In genomic region chr17:21002309-21003006, GRCh38 we compare ENCODE assay signal across 17 cellular contexts. TPM values are rescaled to one million over a fixed set of nuclear protein-coding genes. Genes with fewer than 3 reads are reported as not detected.
DNase-seq lines count a peak whose midpoint lies in the region; ATAC-seq and TF ChIP-seq lines count a peak whose summit lies in the region.
"Had no signal": no experiment of that assay in that cellular context is flagged by ENCODE, and none has a peak within 500 bp of the region (broad histone marks: within the 10 kb centered on the region; RNA-seq: fewer than 3 reads in every experiment).

No MANE protein-coding gene starts in this region.

- H3K9me3 ChIP-seq in transverse colon (no peaks in the 10 kb centered on the region), mesenchymal stem cell (ENCODE audit: control insufficient read depth, low read length) (no peaks in the 10 kb centered on the region), PC-9 (ENCODE audit: insufficient read depth, low read depth) (no peaks in the 10 kb centered on the region)
- H3K9me3 ChIP-seq: Caco-2, sigmoid colon had no signal

- WGBS in transverse colon (ENCODE audit: low coverage in 1 of 2), 2 donors, result 88 to 90% methylated on average over 11 to 26 of the region's 26 CpGs
- 92% methylated on average over 19 of the region's 26 CpGs for WGBS in mesenchymal stem cell

- H2AFZ ChIP-seq in mesenchymal stem cell (ENCODE audit: low read depth, low read length) (no peak overlapping the region), PC-9 (no peak overlapping the region)

- no peaks in the 10 kb centered on the region for H3K79me2 ChIP-seq in PC-9 (ENCODE audit: low read depth)

- intact Hi-C loops in natural killer cell (cut with micrococcal nuclease), result no loop called here
- intact Hi-C loops in transverse colon (cut with DNase I; ENCODE audit: low total_unique reads), result no loop called here
- intact Hi-C loops in PC-9 (cut with micrococcal nuclease; ENCODE audit: unreplicated experiment), result no loop called here

- peaks cover 26% of the 10 kb centered on the region for H3K79me1 ChIP-seq in mesenchymal stem cell (replicated peaks; ENCODE audit: low read length, poor library complexity, severe bottlenecking)

- ATAC-seq in natural killer cell treated with Interleukin-12 subunit alpha and Interleukin-12 subunit beta and Interleukin-15 and Interleukin-18, amount 100 ng/mL, for 72 hours, result no peak
- ATAC-seq in natural killer cell, result no peak

- H3K27ac Mint-ChIP-seq in natural killer cell treated with Interleukin-12 subunit alpha and Interleukin-12 subunit beta and Interleukin-15 and Interleukin-18, amount 100 ng/mL, for 72 hours, result peak overlapping the region in 1 of 2 donors; percentile 79
- H3K27ac Mint-ChIP-seq in natural killer cell, result peak overlapping the region in 1 of 2 donors; percentile 74
- peak overlapping the region; percentile 98 for H3K27ac Mint-ChIP-seq in nephron progenitor cell

- peaks cover 40% of the 10 kb centered on the region; the same call in 1 of the 2 replicates for H3F3A ChIP-seq in PC-9 (ENCODE audit: insufficient read depth, low read depth)

- no peak overlapping the region for H4K8ac ChIP-seq in mesenchymal stem cell (ENCODE audit: low read length)

- no peak overlapping the region for H2BK5ac ChIP-seq in mesenchymal stem cell (ENCODE audit: low read depth, low read length, poor library complexity, severe bottlenecking)

- H2BK12ac ChIP-seq in mesenchymal stem cell (ENCODE audit: low read length in 2 of 2), result no peak overlapping the region

- H2AK5ac ChIP-seq in mesenchymal stem cell (ENCODE audit: low read length, severe bottlenecking), result no peak overlapping the region

- TF ChIP-seq EP300 in transverse colon (IDR thresholded peaks at IDR 0.05; ENCODE audit: low read depth), result no peak

- in situ Hi-C loops in transverse colon (cut with MboI; ENCODE audit: low pct_ligation_motif_present in 1 of 4, low pct_unique_long_range_greater_than_20kb in 1 of 4, low sequenced_read_pairs in 3 of 4), result no loop called here

- H3K36me3 ChIP-seq in transverse colon, result peaks cover 0 to 53% (median 20%) of the 10 kb centered on the region in 4 donors
- peaks cover 88 to 91% of the 10 kb centered on the region in 2 experiments for H3K36me3 ChIP-seq in mesenchymal stem cell (ENCODE audit: control insufficient read depth in 1 of 2, insufficient read depth in 2 of 2, low read depth in 1 of 2, low read length in 2 of 2)
- H3K36me3 ChIP-seq in PC-9 (ENCODE audit: low read depth), result peaks cover 18% of the 10 kb centered on the region

- H4K20me1 ChIP-seq in PC-9 (ENCODE audit: insufficient read depth), result peaks cover 69% of the 10 kb centered on the region

- peaks cover 5 to 13% of the 10 kb centered on the region in 2 donors for H3K4me1 Mint-ChIP-seq in natural killer cell treated with Interleukin-12 subunit alpha and Interleukin-12 subunit beta and Interleukin-15 and Interleukin-18, amount 100 ng/mL, for 72 hours (ENCODE audit: low read depth in 2 of 2)
- H3K4me1 Mint-ChIP-seq in natural killer cell (peaks cover 6 to 12% of the 10 kb centered on the region in 2 donors), nephron progenitor cell (peaks cover 28% of the 10 kb centered on the region)

- no peak for TF ChIP-seq POLR2A in transverse colon (IDR thresholded peaks at IDR 0.05)

- CTCF ChIA-PET in PC-9 (lab: Charles Lee), result no interaction called here

- H3K14ac ChIP-seq in mesenchymal stem cell (ENCODE audit: low read length in 2 of 2), result no peak overlapping the region

- no peak for TF ChIP-seq CTCF in natural killer cell (IDR thresholded peaks at IDR 0.05)
- TF ChIP-seq CTCF in nephron progenitor cell (IDR thresholded peaks at IDR 0.05), result no peak
- TF ChIP-seq CTCF in transverse colon (IDR thresholded peaks at IDR 0.05), result no peak
- TF ChIP-seq CTCF in PC-9 (conservative IDR thresholded peaks at IDR 0.05), result no peak

- H3K4me3 ChIP-seq in transverse colon, result no peak overlapping the region
- H3K4me3 ChIP-seq in mesenchymal stem cell (ENCODE audit: insufficient read depth in 1 of 2, low read depth in 1 of 2, low read length in 2 of 2), result no peak overlapping the region
- no peak overlapping the region for H3K4me3 ChIP-seq in PC-9

- no peak overlapping the region for H2BK120ac ChIP-seq in mesenchymal stem cell (ENCODE audit: low read depth, low read length)

- no peaks in the 10 kb centered on the region for H3K9me3 Mint-ChIP-seq in natural killer cell treated with Interleukin-12 subunit alpha and Interleukin-12 subunit beta and Interleukin-15 and Interleukin-18, amount 100 ng/mL, for 72 hours
- H3K9me3 Mint-ChIP-seq in natural killer cell (no peaks in the 10 kb centered on the region), nephron progenitor cell (no peaks in the 10 kb centered on the region)

- H3K27me3 Mint-ChIP-seq in natural killer cell treated with Interleukin-12 subunit alpha and Interleukin-12 subunit beta and Interleukin-15 and Interleukin-18, amount 100 ng/mL, for 72 hours, result no peaks in the 10 kb centered on the region
- no peaks in the 10 kb centered on the region for H3K27me3 Mint-ChIP-seq in natural killer cell (ENCODE audit: low read depth in 2 of 2)
- H3K27me3 Mint-ChIP-seq in nephron progenitor cell (ENCODE audit: low read depth, poor library complexity), result no peaks in the 10 kb centered on the region

- H3K4me2 ChIP-seq in mesenchymal stem cell (ENCODE audit: low read length, poor library complexity, severe bottlenecking) (no peak overlapping the region), PC-9 (no peak overlapping the region)

- POLR2A ChIA-PET in PC-9 (lab: Charles Lee; ENCODE audit: unreplicated experiment), result no interaction called here

- H3K9me2 ChIP-seq in PC-9 (ENCODE audit: insufficient read depth), result no peaks in the 10 kb centered on the region

- no TSS peak for BruUV-seq in PC-9 (replicated peaks; lab: Mats Ljungman, UMichigan)

- peak; percentile 57 for DNase-seq in natural killer cell treated with Interleukin-12 subunit alpha and Interleukin-12 subunit beta and Interleukin-15 and Interleukin-18, amount 100 ng/mL, for 72 hours (ENCODE audit: low spot score)
- DNase-seq in natural killer cell (no peak), caudate nucleus (lab: John Stamatoyannopoulos, UW) (no peak), nephron progenitor cell (no peak), transverse colon (no peak), mesenchymal stem cell (no peak), PC-9 (no peak), HuH-7 (ENCODE audit: low spot score) (no peak)
- DNase-seq: activated CD4-positive, alpha-beta T cell treated with anti-CD3 and anti-CD28 coated beads, Interleukin-2, amount 50 U/mL, for 48 hours; activated T-cell treated with anti-CD3 and anti-CD28 coated beads, Interleukin-2, amount 50 U/mL, for 48 hours; amniotic stem cell; Caco-2; cerebellar nuclear complex; NCI-H1436 treated with DMSO at 0.1 percent for 48 hours; NCI-H774; sigmoid colon; stimulated activated CD4-positive, alpha-beta T cell treated with anti-CD3 and anti-CD28 coated beads, Interleukin-2, amount 100 ng/mL, for 24 hours had no signal

- H3K18ac ChIP-seq in mesenchymal stem cell (ENCODE audit: low read depth in 1 of 2, low read length in 2 of 2), result no peak overlapping the region

- no peak overlapping the region for H3K4me3 Mint-ChIP-seq in natural killer cell treated with Interleukin-12 subunit alpha and Interleukin-12 subunit beta and Interleukin-15 and Interleukin-18, amount 100 ng/mL, for 72 hours
- H3K4me3 Mint-ChIP-seq in natural killer cell, result no peak overlapping the region
- H3K4me3 Mint-ChIP-seq in nephron progenitor cell, result no peak overlapping the region

- no peak overlapping the region for H2BK15ac ChIP-seq in mesenchymal stem cell (ENCODE audit: low read depth, poor library complexity, severe bottlenecking)

- H3K27me3 ChIP-seq in transverse colon, result no peaks in the 10 kb centered on the region
- no peaks in the 10 kb centered on the region for H3K27me3 ChIP-seq in mesenchymal stem cell (ENCODE audit: control insufficient read depth in 1 of 2, insufficient read depth in 1 of 2, low read length in 2 of 2)
- no peaks in the 10 kb centered on the region for H3K27me3 ChIP-seq in PC-9 (ENCODE audit: insufficient read depth, low read depth)
- H3K27me3 ChIP-seq: sigmoid colon had no signal

- peak overlapping the region; percentile 92 for H3K27ac ChIP-seq in caudate nucleus (ENCODE audit: low read depth, low read length)
- peak overlapping the region in 3 of 4 donors; percentile 5 to 43 (median 36) for H3K27ac ChIP-seq in transverse colon
- no peak overlapping the region for H3K27ac ChIP-seq in mesenchymal stem cell (ENCODE audit: low read length, poor library complexity, severe bottlenecking)
- H3K27ac ChIP-seq in PC-9, result no peak overlapping the region

- peaks cover 16% of the 10 kb centered on the region for H3K36me3 Mint-ChIP-seq in natural killer cell treated with Interleukin-12 subunit alpha and Interleukin-12 subunit beta and Interleukin-15 and Interleukin-18, amount 100 ng/mL, for 72 hours
- peaks cover 10% of the 10 kb centered on the region for H3K36me3 Mint-ChIP-seq in natural killer cell
- H3K36me3 Mint-ChIP-seq in nephron progenitor cell (ENCODE audit: low read depth), result peaks cover 57% of the 10 kb centered on the region

- H3K4ac ChIP-seq in mesenchymal stem cell (ENCODE audit: low read depth in 1 of 2, low read length in 2 of 2), result no peak overlapping the region

- H3K9ac ChIP-seq in mesenchymal stem cell (ENCODE audit: low read length), result no peak overlapping the region

- no peak overlapping the region for H4K91ac ChIP-seq in mesenchymal stem cell (ENCODE audit: low read length)

- H3K4me1 ChIP-seq in transverse colon (peaks cover 9 to 33% (median 15%) of the 10 kb centered on the region in 4 donors), mesenchymal stem cell (ENCODE audit: control insufficient read depth, insufficient read depth, low read depth, low read length) (peaks cover 12% of the 10 kb centered on the region), PC-9 (replicated peaks; ENCODE audit: insufficient read depth) (no peaks in the 10 kb centered on the region)
- H3K4me1 ChIP-seq: Caco-2 had no signal

- no peak overlapping the region for H3K23ac ChIP-seq in mesenchymal stem cell (ENCODE audit: low read length in 2 of 2)

RNA-seq across cellular contexts. Expression of gene USP22, which starts 40.4 kb away (rescaled TPM):
- 100 to 1,000 TPM; 102 to 179 TPM for total RNA-seq in natural killer cell treated with Interleukin-12 subunit alpha and Interleukin-12 subunit beta and Interleukin-15 and Interleukin-18, amount 100 ng/mL, for 72 hours
- total RNA-seq in natural killer cell (100 to 1,000 TPM; 121 to 155 (median 140) TPM), transverse colon (100 to 1,000 TPM in 2 of 4 donors, 10 to 100 TPM in 2; 95.5 to 123 (median 108) TPM), PC-9 (2021) (291 and 296 TPM in 2 replicates)
- polyA plus RNA-seq in mesenchymal stem cell (2013, experiment 1 of 2), result 105 TPM
- 108 TPM for polyA plus RNA-seq in mesenchymal stem cell (2013, experiment 2 of 2)

Comparison
In these comparisons a context has a peak if more than half of its experiments do, and no peak if none do; other contexts are left out.
1. H3K27ac ChIP-seq: peak in caudate nucleus (single experiment) and transverse colon (3 of 4); none in mesenchymal stem cell (single experiment) and PC-9 (single experiment).